Comparison of ENCODE assay signal across 1 cellular context in genomic region chr4:41216294-41217019, GRCh38.
TF ChIP-seq lines count a peak whose summit lies in the region.

No MANE protein-coding gene starts in this region.

TF ChIP-seq in HepG2, 621 proteins besides CTCF, POLR2A, EP300 and RAD21 (continued from another document and continues in another):
- TF ChIP-seq AKNA (CRISPR knock-in tag; IDR thresholded peaks at IDR 0.05; ENCODE audit: borderline replicate concordance): no peak
- peak; percentile 93 for TF ChIP-seq KDM2A (CRISPR knock-in tag; IDR thresholded peaks at IDR 0.05; ENCODE audit: borderline replicate concordance, low read depth)
- no peak for TF ChIP-seq ZNF44 (CRISPR knock-in tag; IDR thresholded peaks at IDR 0.05)
- TF ChIP-seq HNRNPLL (IDR thresholded peaks at IDR 0.05; ENCODE audit: low read depth, low read length, poor library complexity, severe bottlenecking): peak; percentile 70
- TF ChIP-seq SALL1 (CRISPR knock-in tag; IDR thresholded peaks at IDR 0.05): peak; percentile 84
- TF ChIP-seq ZNF687 (CRISPR knock-in tag; IDR thresholded peaks at IDR 0.05): peak; percentile 92
- TF ChIP-seq E2F2 (CRISPR knock-in tag; IDR thresholded peaks at IDR 0.05; ENCODE audit: borderline replicate concordance): peak; percentile 59; the same call in 1 of the 2 replicates
- TF ChIP-seq HOXA5 (CRISPR knock-in tag; IDR thresholded peaks at IDR 0.05): peak; percentile 94
- TF ChIP-seq ZNF879 (CRISPR knock-in tag; IDR thresholded peaks at IDR 0.05): no peak
- TF ChIP-seq GMEB1 (CRISPR knock-in tag; IDR thresholded peaks at IDR 0.05; ENCODE audit: borderline replicate concordance): no peak; the same call in 1 of the 2 replicates
- peak; percentile 92; the same call in 1 of the 2 replicates for TF ChIP-seq NFKB2 (CRISPR knock-in tag; IDR thresholded peaks at IDR 0.05; ENCODE audit: borderline replicate concordance)
- peak; percentile 60; the same call in 1 of the 2 replicates for TF ChIP-seq YEATS2 (CRISPR knock-in tag; IDR thresholded peaks at IDR 0.05; ENCODE audit: borderline replicate concordance)
- TF ChIP-seq CREM (IDR thresholded peaks at IDR 0.05): 0 out of 2 replicates have a peak, but pooled peaks have one; percentile 36
- no peak for TF ChIP-seq CREM (CRISPR knock-in tag; IDR thresholded peaks at IDR 0.05)
- TF ChIP-seq SOX6 (IDR thresholded peaks at IDR 0.05): no peak
- TF ChIP-seq SOX6 (CRISPR knock-in tag; IDR thresholded peaks at IDR 0.05): peak; percentile 72
- TF ChIP-seq ZNF704 (CRISPR knock-in tag; IDR thresholded peaks at IDR 0.05; ENCODE audit: borderline replicate concordance): peak; percentile 76; the same call in 1 of the 2 replicates
- TF ChIP-seq MXI1 (IDR thresholded peaks at IDR 0.05; ENCODE audit: borderline replicate concordance, low read depth, low read length): peak; percentile 37; the same call in 1 of the 3 replicates
- peak; percentile 66; the same call in 1 of the 2 replicates for TF ChIP-seq ZNF501 (CRISPR knock-in tag; IDR thresholded peaks at IDR 0.05)
- TF ChIP-seq ZNF691 (CRISPR knock-in tag; IDR thresholded peaks at IDR 0.05; ENCODE audit: borderline replicate concordance, low read depth): peak; percentile 85; the same call in 1 of the 2 replicates
- 0 out of 2 replicates have a peak, but pooled peaks have one; percentile 62 for TF ChIP-seq ZSCAN29 (CRISPR knock-in tag; conservative IDR thresholded peaks at IDR 0.05)
- no peak for TF ChIP-seq KDM6A (CRISPR knock-in tag; IDR thresholded peaks at IDR 0.05; ENCODE audit: low read depth)
- 0 out of 2 replicates have a peak, but pooled peaks have one; percentile 7 for TF ChIP-seq IRX3 (CRISPR knock-in tag; IDR thresholded peaks at IDR 0.05; ENCODE audit: borderline replicate concordance, low read depth)
- peak; percentile 86 for TF ChIP-seq THAP11 (CRISPR knock-in tag; IDR thresholded peaks at IDR 0.05)
- TF ChIP-seq PITX1 (CRISPR knock-in tag; IDR thresholded peaks at IDR 0.05): peak; percentile 65
- 0 out of 2 replicates have a peak, but pooled peaks have one; percentile 53 for TF ChIP-seq ZNF160 (CRISPR knock-in tag; IDR thresholded peaks at IDR 0.05)
- peak; percentile 75; the same call in 1 of the 2 replicates for TF ChIP-seq ZNF800 (CRISPR knock-in tag; IDR thresholded peaks at IDR 0.05)
- TF ChIP-seq ZNF3 (CRISPR knock-in tag; IDR thresholded peaks at IDR 0.05): 0 out of 2 replicates have a peak, but pooled peaks have one; percentile 9
- TF ChIP-seq KDM5B (CRISPR knock-in tag; IDR thresholded peaks at IDR 0.05; ENCODE audit: borderline replicate concordance): peak; percentile 82; the same call in 1 of the 2 replicates
- peak; percentile 28; the same call in 1 of the 2 replicates for TF ChIP-seq DRAP1 (CRISPR knock-in tag; IDR thresholded peaks at IDR 0.05)
- TF ChIP-seq AHDC1 (CRISPR knock-in tag; IDR thresholded peaks at IDR 0.05; ENCODE audit: borderline replicate concordance): 0 out of 2 replicates have a peak, but pooled peaks have one; percentile 20
- no peak for TF ChIP-seq ZFP37 (CRISPR knock-in tag; IDR thresholded peaks at IDR 0.05; ENCODE audit: borderline replicate concordance)
- 0 out of 2 replicates have a peak, but pooled peaks have one; percentile 20 for TF ChIP-seq DNMT3B (CRISPR knock-in tag; conservative IDR thresholded peaks at IDR 0.05)
- TF ChIP-seq TAF15 (IDR thresholded peaks at IDR 0.05; ENCODE audit: low read depth, low read length, poor library complexity, severe bottlenecking): peak; percentile 60
